ENCODE assay signal across 9 cellular contexts in genomic region chr20:36796868-36797267, GRCh38.
"Had no signal": no experiment of that assay in that cellular context is flagged by ENCODE, and none has a peak within 500 bp of the region (broad histone marks: within the 10 kb centered on the region; RNA-seq: fewer than 3 reads in every experiment).

No MANE protein-coding gene starts in this region.

- H3K27ac ChIP-seq: KMS-11 had no signal

- H3K4me1 Mint-ChIP-seq: GM23338 had no signal

- H2AFZ ChIP-seq: GM23338 had no signal

- DNase-seq: H9, HCEC 1CT, HFFc6, IMR-90, KBM-7 had no signal

- FAIRE-seq: H1, H54 had no signal

- H3K4me3 Mint-ChIP-seq: GM23338, H9, HFFc6 had no signal

- H3K9me3 Mint-ChIP-seq: GM23338, H9, HFFc6 had no signal

- ATAC-seq: GM23338 had no signal

- H3K4me3 ChIP-seq: GM23338 had no signal

- H3K27ac Mint-ChIP-seq: GM23338, H9, HFFc6 had no signal

- H3K9ac ChIP-seq: KMS-11 had no signal

- H3K4me2 ChIP-seq: GM23338, KMS-11 had no signal
